In the genomic region with DNA sequence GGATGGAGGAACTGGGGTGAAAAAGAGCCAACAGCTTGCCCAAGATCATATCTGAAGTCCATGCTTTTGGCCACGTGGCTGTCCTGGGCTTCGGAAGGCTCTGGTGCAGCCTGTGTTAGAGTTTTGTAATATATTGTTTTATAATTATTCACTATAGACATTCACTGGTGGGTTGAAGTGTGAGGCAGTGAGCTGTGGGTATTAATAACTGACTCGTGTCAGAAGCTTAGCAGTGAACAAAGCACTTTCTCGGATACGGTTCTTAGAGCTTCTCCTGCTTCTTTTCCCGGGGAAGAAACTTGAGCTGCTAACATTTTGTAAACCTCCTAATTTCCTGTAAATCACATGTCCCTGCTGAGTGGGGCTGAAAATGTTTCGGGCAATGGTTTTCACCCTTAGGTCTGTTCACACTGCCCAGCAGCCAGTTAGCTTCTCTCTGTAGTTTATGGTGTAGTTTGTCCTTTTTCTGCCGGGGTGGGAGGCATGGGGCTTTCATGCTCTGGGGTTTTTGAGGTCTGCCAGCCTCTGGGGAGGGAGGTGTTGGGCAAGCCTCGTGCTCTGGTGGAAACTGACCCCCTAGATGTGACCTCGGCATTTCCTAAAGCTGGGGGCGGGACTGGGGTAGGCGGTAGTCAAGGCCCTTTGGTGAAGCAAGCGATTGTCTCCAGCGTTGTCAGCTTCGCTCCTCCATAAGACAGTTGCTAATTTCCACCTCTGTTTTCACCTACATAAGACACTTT, we compare ENCODE assay signal across 1 cellular context.
TF ChIP-seq lines count a peak whose summit lies in the region.

No MANE protein-coding gene starts in this region.

TF ChIP-seq in IMR-90, 13 proteins besides CTCF, POLR2A, EP300 and RAD21 (continued from another document):
- TF ChIP-seq, protein P1, sequence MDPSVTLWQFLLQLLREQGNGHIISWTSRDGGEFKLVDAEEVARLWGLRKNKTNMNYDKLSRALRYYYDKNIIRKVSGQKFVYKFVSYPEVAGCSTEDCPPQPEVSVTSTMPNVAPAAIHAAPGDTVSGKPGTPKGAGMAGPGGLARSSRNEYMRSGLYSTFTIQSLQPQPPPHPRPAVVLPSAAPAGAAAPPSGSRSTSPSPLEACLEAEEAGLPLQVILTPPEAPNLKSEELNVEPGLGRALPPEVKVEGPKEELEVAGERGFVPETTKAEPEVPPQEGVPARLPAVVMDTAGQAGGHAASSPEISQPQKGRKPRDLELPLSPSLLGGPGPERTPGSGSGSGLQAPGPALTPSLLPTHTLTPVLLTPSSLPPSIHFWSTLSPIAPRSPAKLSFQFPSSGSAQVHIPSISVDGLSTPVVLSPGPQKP (IDR thresholded peaks at IDR 0.05; ENCODE audit: borderline replicate concordance, low read depth, low read length), result no peak
- TF ChIP-seq CHD1 (IDR thresholded peaks at IDR 0.05; ENCODE audit: low read depth, low read length), result no peak
- peak; percentile 88; the same call in 1 of the 2 replicates for TF ChIP-seq MXI1 (IDR thresholded peaks at IDR 0.05; ENCODE audit: borderline replicate concordance, low read depth, low read length)
